ENCODE assay signal across 15 cellular contexts in genomic region chr11:12117200-12117995, GRCh38. TPM values are rescaled to one million over a fixed set of nuclear protein-coding genes. Genes with fewer than 3 reads are reported as not detected.
DNase-seq lines count a peak whose midpoint lies in the region; ATAC-seq, FAIRE-seq and TF ChIP-seq lines count a peak whose summit lies in the region.
"Had no signal": no experiment of that assay in that cellular context is flagged by ENCODE, and none has a peak within 500 bp of the region (broad histone marks: within the 10 kb centered on the region; RNA-seq: fewer than 3 reads in every experiment).

No MANE protein-coding gene starts in this region.

- no peak overlapping the region for H3K9ac ChIP-seq in endothelial cell of umbilical vein (replicated peaks; ENCODE audit: extremely low read depth, insufficient read depth, low read length)

- peaks cover 0 to 4% of the 10 kb centered on the region in 2 donors for H3K9me3 Mint-ChIP-seq in activated naive CD4-positive, alpha-beta T cell treated with anti-CD3 and anti-CD28 coated beads, Interleukin-2, amount 50 U/mL, for 72 hours
- H3K9me3 Mint-ChIP-seq in activated naive CD4-positive, alpha-beta T cell treated with anti-CD3 and anti-CD28 coated beads, Interleukin-2, amount 10 ng/mL, durations not matched to agents 7 days and 5 days = no peaks in the 10 kb centered on the region
- no peaks in the 10 kb centered on the region for H3K9me3 Mint-ChIP-seq in osteocyte (ENCODE audit: unreplicated experiment)
- H3K9me3 Mint-ChIP-seq: activated naive CD4-positive, alpha-beta T cell treated with anti-CD3 and anti-CD28 coated beads, Interleukin-2, amount 50 U/mL, for 24 hours; GM23338 had no signal

- no TSS peak for BruUV-seq in endothelial cell of umbilical vein (replicated peaks; lab: Mats Ljungman, UMichigan)

- CTCF ChIA-PET in activated naive CD4-positive, alpha-beta T cell treated with anti-CD3 and anti-CD28 coated beads, Interleukin-2, amount 10 ng/mL, durations not matched to agents 7 days and 5 days (lab: Charles Lee) = interaction anchor here (0.7 to 1.4 kb wide), 6 partner anchors 9 to 120 kb away, joined by 3 to 5 read pairs (median 3); no protein-coding TSS in a partner anchor
- CTCF ChIA-PET in endothelial cell of umbilical vein (lab: Charles Lee) = interaction anchor here (0.8 to 1.2 kb wide), 2 partner anchors 47 to 120 kb away, joined by 3 read pairs; no protein-coding TSS in a partner anchor

- peaks cover 34% of the 10 kb centered on the region for H3K4me1 Mint-ChIP-seq in activated naive CD4-positive, alpha-beta T cell treated with anti-CD3 and anti-CD28 coated beads, Interleukin-2, amount 10 ng/mL, durations not matched to agents 7 days and 5 days
- H3K4me1 Mint-ChIP-seq in osteocyte (ENCODE audit: unreplicated experiment) = peaks cover 12% of the 10 kb centered on the region
- H3K4me1 Mint-ChIP-seq: activated naive CD4-positive, alpha-beta T cell treated with anti-CD3 and anti-CD28 coated beads, Interleukin-2, amount 50 U/mL, for 24 hours had no signal

- no peak overlapping the region for H2AFZ ChIP-seq in endothelial cell of umbilical vein (ENCODE audit: low read depth, low read length)
- H2AFZ ChIP-seq: GM23338 had no signal

- no peaks in the 10 kb centered on the region for H4K20me1 ChIP-seq in endothelial cell of umbilical vein (replicated peaks; ENCODE audit: control insufficient read depth, extremely low read depth, insufficient read depth, low read length)

- 8% methylated on average over 5 of the region's 5 CpGs for WGBS in aorta, 2 donors

- no peak for DNase-seq in activated naive CD4-positive, alpha-beta T cell treated with anti-CD3 and anti-CD28 coated beads, Interleukin-2, amount 50 U/mL, for 72 hours (ENCODE audit: low spot score in 2 of 2)
- no peak for DNase-seq in activated naive CD4-positive, alpha-beta T cell treated with anti-CD3 and anti-CD28 coated beads, Interleukin-2, amount 10 ng/mL, durations not matched to agents 7 days and 5 days
- DNase-seq in endothelial cell of umbilical vein (ENCODE audit: low read depth, low spot score) = no peak
- no peak for DNase-seq in aorta
- no peak for DNase-seq in COLO668 (lab: John Stamatoyannopoulos, UW; ENCODE audit: unreplicated experiment)
- DNase-seq in osteocyte (ENCODE audit: extremely low spot score, unreplicated experiment) = no peak
- DNase-seq in NCI-H1436 (lab: John Stamatoyannopoulos, UW) = no peak
- DNase-seq: activated CD4-positive, alpha-beta T cell treated with anti-CD3 and anti-CD28 coated beads for 48 hours; glutamatergic neuron; stimulated activated CD4-positive, alpha-beta T cell treated with anti-CD3 and anti-CD28 coated beads, Interleukin-12 subunit alpha, Interleukin-12 subunit beta, amount 100 ng/mL, for 4 hours had no signal

- ATAC-seq in activated naive CD4-positive, alpha-beta T cell treated with anti-CD3 and anti-CD28 coated beads, Interleukin-2, amount 50 U/mL, for 72 hours = peak; percentile 62 to 87
- no peak for ATAC-seq in aorta (ENCODE audit: low FRiP score)
- ATAC-seq: GM23338, left colon had no signal

- peak overlapping the region; percentile 70 to 88 for H3K27ac Mint-ChIP-seq in activated naive CD4-positive, alpha-beta T cell treated with anti-CD3 and anti-CD28 coated beads, Interleukin-2, amount 50 U/mL, for 72 hours
- H3K27ac Mint-ChIP-seq in activated naive CD4-positive, alpha-beta T cell treated with anti-CD3 and anti-CD28 coated beads, Interleukin-2, amount 10 ng/mL, durations not matched to agents 7 days and 5 days = no peak overlapping the region
- H3K27ac Mint-ChIP-seq in osteocyte (ENCODE audit: unreplicated experiment) = no peak overlapping the region
- H3K27ac Mint-ChIP-seq: activated naive CD4-positive, alpha-beta T cell treated with anti-CD3 and anti-CD28 coated beads, Interleukin-2, amount 50 U/mL, for 24 hours; GM23338 had no signal

- POLR2A ChIA-PET in endothelial cell of umbilical vein (lab: Charles Lee) = no interaction called here

- peaks cover 96% of the 10 kb centered on the region for H3K79me2 ChIP-seq in endothelial cell of umbilical vein (ENCODE audit: control insufficient read depth, insufficient read depth, low read length)

- H3K9me3 ChIP-seq in endothelial cell of umbilical vein (replicated peaks; ENCODE audit: control insufficient read depth, insufficient read depth, low read length) (no peaks in the 10 kb centered on the region), muscle layer of duodenum (ENCODE audit: control insufficient read depth in 1 of 2, low read length in 2 of 2) (no peaks in the 10 kb centered on the region), aorta (ENCODE audit: control insufficient read depth, low read length) (no peaks in the 10 kb centered on the region)

- dilution Hi-C loops in endothelial cell of umbilical vein (cut with MboI; ENCODE audit: extremely low pct_ligation_motif_present, low sequenced_read_pairs) = no loop called here

- H3K27me3 ChIP-seq in endothelial cell of umbilical vein (ENCODE audit: control insufficient read depth in 2 of 2, insufficient read depth in 2 of 2, low read length in 2 of 2) (no peaks in the 10 kb centered on the region), muscle layer of duodenum (ENCODE audit: low read depth, low read length) (no peaks in the 10 kb centered on the region), aorta (ENCODE audit: control insufficient read depth in 1 of 2, insufficient read depth in 2 of 2, low read length in 1 of 2) (no peaks in the 10 kb centered on the region)

- TF ChIP-seq CTCF in endothelial cell of umbilical vein (IDR thresholded peaks at IDR 0.05; ENCODE audit: extremely low read depth in 1 of 2, insufficient read depth in 1 of 2, low read depth in 1 of 2, low read length in 2 of 2) (no peak), osteocyte (IDR thresholded peaks at IDR 0.05) (no peak)

- no peak overlapping the region for H3K4me2 ChIP-seq in endothelial cell of umbilical vein (ENCODE audit: insufficient read depth, low read length)
- H3K4me2 ChIP-seq: GM23338 had no signal

- peak; percentile 50 for FAIRE-seq in endothelial cell of umbilical vein (lab: Jason Lieb, UNC)
- FAIRE-seq: GM19239 had no signal

- peaks cover 18% of the 10 kb centered on the region for H3K4me1 ChIP-seq in endothelial cell of umbilical vein (ENCODE audit: control insufficient read depth, extremely low read depth, insufficient read depth, low read length)
- H3K4me1 ChIP-seq in muscle layer of duodenum (ENCODE audit: control insufficient read depth in 1 of 2, insufficient read depth in 2 of 2, low read length in 2 of 2) = peaks cover 0 to 49% of the 10 kb centered on the region in 2 donors
- peaks cover 13 to 21% of the 10 kb centered on the region in 2 donors for H3K4me1 ChIP-seq in aorta (ENCODE audit: control insufficient read depth in 1 of 2, insufficient read depth in 2 of 2, low read length in 2 of 2)

- H3K27me3 Mint-ChIP-seq in activated naive CD4-positive, alpha-beta T cell treated with anti-CD3 and anti-CD28 coated beads, Interleukin-2, amount 10 ng/mL, durations not matched to agents 7 days and 5 days = no peaks in the 10 kb centered on the region
- no peaks in the 10 kb centered on the region for H3K27me3 Mint-ChIP-seq in osteocyte (ENCODE audit: unreplicated experiment)
- H3K27me3 Mint-ChIP-seq: activated naive CD4-positive, alpha-beta T cell treated with anti-CD3 and anti-CD28 coated beads, Interleukin-2, amount 50 U/mL, for 24 hours had no signal

- TF ChIP-seq POLR2A in endothelial cell of umbilical vein (IDR thresholded peaks at IDR 0.05; ENCODE audit: low read depth, low read length) = no peak

- H3K27ac ChIP-seq in endothelial cell of umbilical vein (ENCODE audit: insufficient read depth, low read depth, low read length) (no peak overlapping the region), muscle layer of duodenum (ENCODE audit: low read length) (peak overlapping the region; percentile 52), aorta (ENCODE audit: low read depth in 1 of 2, low read length in 2 of 2) (peak overlapping the region; percentile 64 to 78)

- H3K36me3 ChIP-seq in endothelial cell of umbilical vein (ENCODE audit: control insufficient read depth in 2 of 2, extremely low read depth in 1 of 2, insufficient read depth in 2 of 2, low read length in 2 of 2) (peaks cover 0 to 2% of the 10 kb centered on the region in 2 experiments), muscle layer of duodenum (ENCODE audit: control insufficient read depth in 1 of 2, insufficient read depth in 2 of 2, low read length in 2 of 2) (no peaks in the 10 kb centered on the region), aorta (ENCODE audit: control insufficient read depth in 1 of 2, insufficient read depth in 2 of 2, low read length in 1 of 2) (peaks cover 0 to 1% of the 10 kb centered on the region in 2 donors)

- H3K4me3 ChIP-seq in endothelial cell of umbilical vein (replicated peaks in 1 of 3; ENCODE audit: insufficient read depth in 1 of 3, low read depth in 1 of 3, low read length in 3 of 3) = no peak overlapping the region
- H3K4me3 ChIP-seq in muscle layer of duodenum (ENCODE audit: low read depth in 1 of 2, low read length in 2 of 2) = no peak overlapping the region
- H3K4me3 ChIP-seq in aorta (ENCODE audit: low read length in 2 of 2) = no peak overlapping the region
- H3K4me3 ChIP-seq: GM23338 had no signal

- intact Hi-C loops in endothelial cell of umbilical vein (cut with micrococcal nuclease) = no loop called here
- intact Hi-C loops in aorta (cut with DNase I) = loop anchor here in 1 of 2 donors (10.0 kb wide), 1 partner anchor 117 kb away; no protein-coding TSS in a partner anchor

- no peak overlapping the region for H3K4me3 Mint-ChIP-seq in activated naive CD4-positive, alpha-beta T cell treated with anti-CD3 and anti-CD28 coated beads, Interleukin-2, amount 10 ng/mL, durations not matched to agents 7 days and 5 days
- no peak overlapping the region for H3K4me3 Mint-ChIP-seq in osteocyte (ENCODE audit: unreplicated experiment)
- H3K4me3 Mint-ChIP-seq: activated naive CD4-positive, alpha-beta T cell treated with anti-CD3 and anti-CD28 coated beads, Interleukin-2, amount 50 U/mL, for 24 hours; GM23338 had no signal

- H3K36me3 Mint-ChIP-seq in activated naive CD4-positive, alpha-beta T cell treated with anti-CD3 and anti-CD28 coated beads, Interleukin-2, amount 50 U/mL, for 72 hours = peaks cover 5 to 25% of the 10 kb centered on the region in 2 donors
- H3K36me3 Mint-ChIP-seq in activated naive CD4-positive, alpha-beta T cell treated with anti-CD3 and anti-CD28 coated beads, Interleukin-2, amount 10 ng/mL, durations not matched to agents 7 days and 5 days = peaks cover 2% of the 10 kb centered on the region
- H3K36me3 Mint-ChIP-seq in osteocyte (ENCODE audit: unreplicated experiment) = no peaks in the 10 kb centered on the region
- H3K36me3 Mint-ChIP-seq: activated naive CD4-positive, alpha-beta T cell treated with anti-CD3 and anti-CD28 coated beads, Interleukin-2, amount 50 U/mL, for 24 hours had no signal

- no peaks in the 10 kb centered on the region for H3K9me1 ChIP-seq in endothelial cell of umbilical vein (replicated peaks; ENCODE audit: control insufficient read depth, extremely low read depth, insufficient read depth, low read length)

RNA-seq across cellular contexts. Expression of gene MICAL2, which starts 7.0 kb away (rescaled TPM):
- 100 to 1,000 TPM in 1 of 2 donors, 10 to 100 TPM in 1; 60.8 to 124 TPM for total RNA-seq in activated naive CD4-positive, alpha-beta T cell treated with anti-CD3 and anti-CD28 coated beads, Interleukin-2, amount 50 U/mL, for 72 hours
- total RNA-seq in endothelial cell of umbilical vein = 200 and 222 TPM in 2 replicates
- polyA plus RNA-seq in endothelial cell of umbilical vein = 64.7 and 67.6 TPM in 2 replicates
- 74.6 and 84.6 TPM in 2 replicates for polyA plus RNA-seq in endothelial cell of umbilical vein (2011; cell fraction: cytosol; rRNA removed)
- 108 and 127 TPM in 2 replicates for polyA plus RNA-seq in endothelial cell of umbilical vein (2011; cell fraction: nucleus; rRNA removed)
- polyA plus RNA-seq in endothelial cell of umbilical vein (2012) = 116 and 178 TPM in 2 replicates
- polyA minus RNA-seq in endothelial cell of umbilical vein = 248 and 293 TPM in 2 replicates
- 2.5 TPM for polyA minus RNA-seq in endothelial cell of umbilical vein (2011; cell fraction: cytosol; rRNA and poly(A)+ RNA removed)
- polyA minus RNA-seq in endothelial cell of umbilical vein (2011; cell fraction: nucleus; rRNA and poly(A)+ RNA removed) = 222 and 257 TPM in 2 replicates
- total RNA-seq in aorta = 100 to 1,000 TPM; 315 to 605 TPM
- polyA plus RNA-seq in aorta = 100 to 1,000 TPM in 1 of 2 donors, 10 to 100 TPM in 1; 87.7 to 245 TPM
- total RNA-seq in osteocyte = 19.5 and 20.8 TPM in 2 replicates

Comparison
In these comparisons a context has a peak if more than half of its experiments do, and no peak if none do; other contexts are left out.
1. H3K27ac Mint-ChIP-seq: peak in activated naive CD4-positive, alpha-beta T cell treated with anti-CD3 and anti-CD28 coated beads, Interleukin-2, amount 50 U/mL, for 72 hours (2 of 2); none in activated naive CD4-positive, alpha-beta T cell treated with anti-CD3 and anti-CD28 coated beads, Interleukin-2, amount 10 ng/mL, durations not matched to agents 7 days and 5 days (single experiment) and osteocyte (single experiment).